In the genomic region with DNA sequence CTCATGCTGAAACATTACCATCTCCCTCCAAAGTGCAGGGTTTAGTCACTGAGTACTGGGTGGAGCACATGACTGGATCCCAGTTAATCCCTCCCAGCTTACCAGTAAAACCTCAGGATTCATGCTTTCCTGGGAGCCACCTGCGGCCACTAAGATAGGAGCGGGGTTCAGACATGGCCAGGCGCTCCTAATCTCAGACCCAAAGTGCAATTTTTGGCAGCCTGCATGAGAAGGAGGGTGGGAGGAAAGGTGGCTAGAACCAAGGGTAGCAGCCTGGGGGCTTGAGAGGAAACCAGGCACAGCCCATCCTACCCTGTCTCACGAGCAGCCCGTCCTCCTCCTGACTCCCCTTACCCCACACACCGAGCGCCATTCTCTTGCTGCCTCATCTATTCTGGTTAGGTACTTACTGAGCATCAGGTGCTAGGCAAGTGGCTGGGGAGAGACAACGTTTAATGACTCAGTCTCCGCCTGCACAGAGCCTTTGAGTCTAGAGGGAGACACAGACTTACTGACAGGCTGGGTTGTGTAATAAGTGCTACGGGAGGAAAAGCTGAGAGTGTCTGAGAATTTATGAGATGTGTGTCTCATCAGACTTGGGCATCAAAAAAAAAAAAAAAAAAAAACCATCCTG, we compare ENCODE assay signal across 11 cellular contexts. TPM values are rescaled to one million over a fixed set of nuclear protein-coding genes. Genes with fewer than 3 reads are reported as not detected.
DNase-seq lines count a peak whose midpoint lies in the region; ATAC-seq and TF ChIP-seq lines count a peak whose summit lies in the region.
"Had no signal": no experiment of that assay in that cellular context is flagged by ENCODE, and none has a peak within 500 bp of the region (broad histone marks: within the 10 kb centered on the region; RNA-seq: fewer than 3 reads in every experiment).

No MANE protein-coding gene starts in this region.

- H3K79me2 ChIP-seq in smooth muscle cell (ENCODE audit: low read depth): no peaks in the 10 kb centered on the region

- DNase-seq in HK-2 (ENCODE audit: unreplicated experiment): peak; percentile 73
- DNase-seq in SW480 (ENCODE audit: low spot score): peak; percentile 89
- peak; percentile 88 for DNase-seq in glomerular visceral epithelial cell (ENCODE audit: extremely low spot score)
- DNase-seq in smooth muscle cell (lab: John Stamatoyannopoulos, UW; ENCODE audit: unreplicated experiment): peak; percentile 22
- no peak for DNase-seq in activated CD8-positive, alpha-beta memory T cell treated with anti-CD3 and anti-CD28 coated beads, Interleukin-2, amount 10 ng/mL, durations not matched to agents 7 days and 5 days
- no peak for DNase-seq in H7
- no peak for DNase-seq in activated gamma-delta T cell (lab: John Stamatoyannopoulos, UW)
- no peak for DNase-seq in activated CD4-positive, alpha-beta T cell treated with anti-CD3 and anti-CD28 coated beads for 1 hour
- DNase-seq: cerebellar nuclear complex, RPMI8226, spleen had no signal

- no peak overlapping the region for H2AFZ ChIP-seq in smooth muscle cell (ENCODE audit: low read depth)

- H3K27ac ChIP-seq in smooth muscle cell (ENCODE audit: low read depth): peak overlapping the region; percentile 99
- H3K27ac ChIP-seq: spleen had no signal

- H3K27me3 ChIP-seq in smooth muscle cell (ENCODE audit: low read depth) (no peaks in the 10 kb centered on the region), H7 (ENCODE audit: control insufficient read depth, insufficient read depth, low read length) (no peaks in the 10 kb centered on the region)

- H3K36me3 Mint-ChIP-seq in activated CD8-positive, alpha-beta memory T cell treated with anti-CD3 and anti-CD28 coated beads, Interleukin-2, amount 10 ng/mL, durations not matched to agents 7 days and 5 days: no peaks in the 10 kb centered on the region

- H3F3A ChIP-seq in smooth muscle cell (ENCODE audit: low read depth): peaks cover 15% of the 10 kb centered on the region

- H3K9me3 Mint-ChIP-seq in activated CD8-positive, alpha-beta memory T cell treated with anti-CD3 and anti-CD28 coated beads, Interleukin-2, amount 10 ng/mL, durations not matched to agents 7 days and 5 days (ENCODE audit: low read depth): no peaks in the 10 kb centered on the region

- peaks cover 37% of the 10 kb centered on the region for H3K27me3 Mint-ChIP-seq in activated CD8-positive, alpha-beta memory T cell treated with anti-CD3 and anti-CD28 coated beads, Interleukin-2, amount 10 ng/mL, durations not matched to agents 7 days and 5 days

- CTCF ChIA-PET in activated CD8-positive, alpha-beta memory T cell treated with anti-CD3 and anti-CD28 coated beads, Interleukin-2, amount 10 ng/mL, durations not matched to agents 7 days and 5 days (lab: Charles Lee): no interaction called here

- WGBS in smooth muscle cell (ENCODE audit: low lambda C conversion rate): 23% methylated on average over 10 of the region's 10 CpGs

- H3K27ac Mint-ChIP-seq in activated CD8-positive, alpha-beta memory T cell treated with anti-CD3 and anti-CD28 coated beads, Interleukin-2, amount 10 ng/mL, durations not matched to agents 7 days and 5 days: no peak overlapping the region

- ATAC-seq in activated CD8-positive, alpha-beta memory T cell treated with anti-CD3 and anti-CD28 coated beads, Interleukin-2, amount 10 ng/mL, durations not matched to agents 7 days and 5 days: no peak

- no peak overlapping the region for H3K4me3 Mint-ChIP-seq in activated CD8-positive, alpha-beta memory T cell treated with anti-CD3 and anti-CD28 coated beads, Interleukin-2, amount 10 ng/mL, durations not matched to agents 7 days and 5 days

- H3K36me3 ChIP-seq in smooth muscle cell (ENCODE audit: low read depth) (no peaks in the 10 kb centered on the region), H7 (replicated peaks; ENCODE audit: control insufficient read depth, insufficient read depth, low read length) (no peaks in the 10 kb centered on the region)
- H3K36me3 ChIP-seq: spleen had no signal

- H3K4me2 ChIP-seq in smooth muscle cell: peak overlapping the region; percentile 79

- H4K20me1 ChIP-seq in smooth muscle cell (ENCODE audit: low read depth): no peaks in the 10 kb centered on the region

- H3K4me3 ChIP-seq in smooth muscle cell: no peak overlapping the region
- H3K4me3 ChIP-seq in H7 (ENCODE audit: insufficient read depth, low read depth, low read length): no peak overlapping the region
- H3K4me3 ChIP-seq: spleen had no signal

- H3K4me1 Mint-ChIP-seq in activated CD8-positive, alpha-beta memory T cell treated with anti-CD3 and anti-CD28 coated beads, Interleukin-2, amount 10 ng/mL, durations not matched to agents 7 days and 5 days: peaks cover 18% of the 10 kb centered on the region

- H3K9me3 ChIP-seq in smooth muscle cell (replicated peaks; ENCODE audit: low read depth): no peaks in the 10 kb centered on the region
- H3K9me3 ChIP-seq: spleen had no signal

- H3K4me1 ChIP-seq in smooth muscle cell (ENCODE audit: low read depth): peaks cover 11% of the 10 kb centered on the region

- peak overlapping the region; percentile 94 for H3K9ac ChIP-seq in smooth muscle cell (ENCODE audit: low read depth)

- TF ChIP-seq CTCF in smooth muscle cell (IDR thresholded peaks at IDR 0.05; ENCODE audit: borderline replicate concordance, insufficient read depth, poor library complexity, severe bottlenecking): no peak

RNA-seq across cellular contexts. Expression of a gene that starts 9.9 kb away (rescaled TPM):
- total RNA-seq in smooth muscle cell: 39.2 and 47.5 TPM in 2 replicates
- polyA plus RNA-seq in smooth muscle cell: 13.6 and 79.1 TPM in 2 replicates
- not detected for total RNA-seq in activated CD8-positive, alpha-beta memory T cell treated with anti-CD3 and anti-CD28 coated beads, Interleukin-2, amount 10 ng/mL, durations not matched to agents 7 days and 5 days
- 0.07 TPM in 1 of 2 replicates, not detected in the other for total RNA-seq in H7 (2014; rRNA removed; shearing (Covaris generic))

RNA-seq across cellular contexts. Expression of a gene that starts 50.7 kb away (rescaled TPM):
- total RNA-seq in smooth muscle cell: not detected in 2 replicates
- polyA plus RNA-seq in smooth muscle cell: 0.82 TPM in 1 of 2 replicates, not detected in the other
- not detected for total RNA-seq in activated CD8-positive, alpha-beta memory T cell treated with anti-CD3 and anti-CD28 coated beads, Interleukin-2, amount 10 ng/mL, durations not matched to agents 7 days and 5 days
- 0.31 TPM in 1 of 2 replicates, not detected in the other for total RNA-seq in H7 (2014; rRNA removed; shearing (Covaris generic))

Comparison
In these comparisons a context has a peak if more than half of its experiments do, and no peak if none do; other contexts are left out.
1. DNase-seq: peak in HK-2 (single experiment), SW480 (single experiment), glomerular visceral epithelial cell (single experiment) and smooth muscle cell (single experiment); none in activated CD8-positive, alpha-beta memory T cell treated with anti-CD3 and anti-CD28 coated beads, Interleukin-2, amount 10 ng/mL, durations not matched to agents 7 days and 5 days (single experiment), H7 (single experiment), activated gamma-delta T cell (single experiment) and activated CD4-positive, alpha-beta T cell treated with anti-CD3 and anti-CD28 coated beads for 1 hour (single experiment).
2. RNA of a gene that starts 9.9 kb away (total RNA-seq): 39.2 to 47.5 TPM in smooth muscle cell; not detected in activated CD8-positive, alpha-beta memory T cell treated with anti-CD3 and anti-CD28 coated beads, Interleukin-2, amount 10 ng/mL, durations not matched to agents 7 days and 5 days and 0.07 TPM in H7; every median in the first group is over 10 times any median in the second.